Comparison of ENCODE assay signal across 22 cellular contexts in the genomic region with DNA sequence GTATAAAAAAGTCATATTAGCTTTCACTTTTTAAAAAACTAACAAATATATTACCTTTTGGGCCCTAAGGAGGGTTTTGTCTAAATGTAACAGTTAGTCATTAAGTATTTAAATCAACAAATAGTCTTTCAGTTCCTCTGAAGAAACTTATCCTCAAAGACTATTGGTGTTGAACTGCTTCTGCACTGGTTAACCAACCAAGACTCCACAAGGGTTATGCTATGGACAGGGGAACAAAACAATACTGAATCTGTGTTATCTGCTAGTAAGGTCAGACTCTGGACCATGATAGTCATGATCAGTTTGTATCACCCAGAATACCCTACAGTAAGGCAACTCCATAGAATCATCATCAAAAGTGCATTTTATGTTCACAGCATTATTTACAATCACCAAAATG.
"Had no signal": no experiment of that assay in that cellular context is flagged by ENCODE, and none has a peak within 500 bp of the region (broad histone marks: within the 10 kb centered on the region; RNA-seq: fewer than 3 reads in every experiment).

No MANE protein-coding gene starts in this region.

- H3K27ac ChIP-seq: hepatocyte, parathyroid adenoma, testis, uterus, WERI-Rb-1 had no signal

- H3K27me3 ChIP-seq: hepatocyte, testis, uterus had no signal

- H3K27ac Mint-ChIP-seq: brain had no signal

- H3K9me3 Mint-ChIP-seq: immature natural killer cell had no signal

- DNase-seq: activated CD8-positive, alpha-beta memory T cell treated with anti-CD3 and anti-CD28 coated beads, Interleukin-2, amount 50 U/mL, for 48 hours; activated gamma-delta T cell; activated naive CD4-positive, alpha-beta T cell treated with anti-CD3 and anti-CD28 coated beads, Interleukin-2, amount 50 U/mL, for 16 hours; activated T-cell treated with anti-CD3 and anti-CD28 coated beads, Interleukin-2, amount 50 U/mL, for 48 hours; aorta; caudate nucleus; effector memory CD4-positive, alpha-beta T cell; glutamatergic neuron; immature natural killer cell; nucleus accumbens; right cardiac atrium; stimulated activated CD4-positive, alpha-beta T cell treated with anti-CD3 and anti-CD28 coated beads, Interleukin-12 subunit alpha, Interleukin-12 subunit beta, amount 100 ng/mL, for 4 hours; stimulated activated CD4-positive, alpha-beta T cell treated with anti-CD3 and anti-CD28 coated beads, Interleukin-4, amount 100 ng/mL, for 4 hours; testis; uterus; WERI-Rb-1 had no signal

- H3K4me1 Mint-ChIP-seq: brain had no signal

- H3K4me1 ChIP-seq: parathyroid adenoma, testis had no signal

- H3K4me3 ChIP-seq: hepatocyte, lung, testis, uterus had no signal

- ATAC-seq: esophagus mucosa, left lobe of liver, right cardiac atrium had no signal

- H3K36me3 ChIP-seq: uterus had no signal

- H3K9me3 ChIP-seq: testis, uterus had no signal

- H3K4me3 Mint-ChIP-seq: brain, immature natural killer cell had no signal

- H3K27me3 Mint-ChIP-seq: brain had no signal
